Comparison of ENCODE assay signal across 8 cellular contexts in genomic region chr6:58181557-58182065, GRCh38.
DNase-seq lines count a peak whose midpoint lies in the region; ATAC-seq and TF ChIP-seq lines count a peak whose summit lies in the region.
"Not testable (repeated sequence)": the region's sequence is repeated elsewhere in the genome, so short reads cannot be mapped to it uniquely, and the experiment has no call there.

No MANE protein-coding gene starts in this region.

- not testable (repeated sequence) for H3K27me3 ChIP-seq in BJ (ENCODE audit: control insufficient read depth, insufficient read depth, low read length); foreskin keratinocyte

- 0 out of 2 replicates have a peak, but pooled peaks have one; percentile 7 for TF ChIP-seq CTCF in BJ (IDR thresholded peaks at IDR 0.05; ENCODE audit: insufficient read depth, low read depth, low read length)
- TF ChIP-seq CTCF in WTC11 (IDR thresholded peaks at IDR 0.05); foreskin keratinocyte (conservative IDR thresholded peaks at IDR 0.05); mucosa of descending colon (IDR thresholded peaks at IDR 0.05): not testable (repeated sequence)

- intact Hi-C loops in mucosa of descending colon (cut with DNase I, micrococcal nuclease), result not testable (repeated sequence)

- POLR2A ChIA-PET in BJ (lab: Charles Lee); WTC11 (lab: Charles Lee): not testable (repeated sequence)

- ATAC-seq in GM18858 (IDR thresholded peaks at IDR 0.05; ENCODE audit: unreplicated experiment), result peak; percentile 76
- peak; percentile 53 for ATAC-seq in GM21447 (IDR thresholded peaks at IDR 0.05; ENCODE audit: unreplicated experiment)
- peak; percentile 82 for ATAC-seq in HG02870 (IDR thresholded peaks at IDR 0.05; ENCODE audit: unreplicated experiment)
- peak; percentile 65 for ATAC-seq in HG03565 (IDR thresholded peaks at IDR 0.05; ENCODE audit: unreplicated experiment)
- peak; percentile 66 for ATAC-seq in WTC11
- ATAC-seq in foreskin keratinocyte, result peak; percentile 85
- peak; percentile 47 for ATAC-seq in mucosa of descending colon

- not testable (repeated sequence) for H3K27ac Mint-ChIP-seq in WTC11

- H3K9me3 ChIP-seq in mucosa of descending colon, result not testable (repeated sequence)

- H3K36me3 ChIP-seq in BJ (ENCODE audit: control insufficient read depth, insufficient read depth, low read length); mucosa of descending colon (ENCODE audit: low read depth): not testable (repeated sequence)

- not testable (repeated sequence) for H3K4me1 Mint-ChIP-seq in WTC11

- CTCF ChIA-PET in BJ (lab: Yijun Ruan, JAX); WTC11 (lab: Charles Lee): not testable (repeated sequence)

- DNase-seq in BJ (ENCODE audit: low read depth); WTC11 (ENCODE audit: low spot score); foreskin keratinocyte; mucosa of descending colon: not testable (repeated sequence)

- H3K27ac ChIP-seq in foreskin keratinocyte, result not testable (repeated sequence)

- not testable (repeated sequence) for H3K4me1 ChIP-seq in foreskin keratinocyte; mucosa of descending colon (ENCODE audit: low read depth)

- H3K27me3 Mint-ChIP-seq in WTC11 (ENCODE audit: low read depth), result not testable (repeated sequence)

- not testable (repeated sequence) for H3K4me3 Mint-ChIP-seq in WTC11

- H3K9me3 Mint-ChIP-seq in WTC11, result peaks cover 28% of the 10 kb centered on the region

- not testable (repeated sequence) for H3K4me3 ChIP-seq in BJ (ENCODE audit: low read depth, low read length); mucosa of descending colon

- H3K36me3 Mint-ChIP-seq in WTC11, result not testable (repeated sequence)
